In genomic region chr1:248434913-248435312, GRCh38 we compare ENCODE assay signal across 1 cellular context.
TF ChIP-seq lines count a peak whose summit lies in the region.

No MANE protein-coding gene starts in this region.

TF ChIP-seq in GM12878, 131 proteins besides CTCF, POLR2A, EP300 and RAD21:
- TF ChIP-seq RUNX3 (IDR thresholded peaks at IDR 0.05; ENCODE audit: low read length) = peak; percentile 25; the same call in 1 of the 2 replicates
